Comparison of ENCODE assay signal across 1 cellular context in genomic region chr16:84209989-84210388, GRCh38.
TF ChIP-seq lines count a peak whose summit lies in the region.

No MANE protein-coding gene starts in this region.

TF ChIP-seq in K562, 482 proteins besides CTCF, POLR2A, EP300 and RAD21:
- TF ChIP-seq RBM14 (IDR thresholded peaks at IDR 0.05; ENCODE audit: borderline replicate concordance, insufficient read depth, low read depth, low read length) = no peak
- TF ChIP-seq RBM25 (IDR thresholded peaks at IDR 0.05; ENCODE audit: low read depth, low read length, severe bottlenecking) = peak; percentile 4
